In genomic region chr6:170178561-170179477, GRCh38 we compare ENCODE assay signal across 8 cellular contexts.
DNase-seq lines count a peak whose midpoint lies in the region; ATAC-seq and TF ChIP-seq lines count a peak whose summit lies in the region.

No MANE protein-coding gene starts in this region.

- H3K4me3 Mint-ChIP-seq in endothelial cell (ENCODE audit: unreplicated experiment) = no peak overlapping the region
- H3K4me3 Mint-ChIP-seq in activated T-helper 17 cell treated with anti-CD3 and anti-CD28 coated beads, Interleukin-2, amount 50 U/mL, for 72 hours = no peak overlapping the region

- in situ Hi-C loops in T47D (cut with HindIII; ENCODE audit: low pct_unique_long_range_greater_than_20kb, low sequenced_read_pairs) = no loop called here

- H3K9me3 Mint-ChIP-seq in endothelial cell (ENCODE audit: unreplicated experiment) = peaks cover 4% of the 10 kb centered on the region
- peaks cover 7% of the 10 kb centered on the region for H3K9me3 Mint-ChIP-seq in activated T-helper 17 cell treated with anti-CD3 and anti-CD28 coated beads, Interleukin-2, amount 50 U/mL, for 72 hours

- TF ChIP-seq CTCF in mucosa of descending colon (IDR thresholded peaks at IDR 0.05) = no peak
- no peak for TF ChIP-seq CTCF in endothelial cell (IDR thresholded peaks at IDR 0.05; ENCODE audit: unreplicated experiment)
- no peak for TF ChIP-seq CTCF in GM10248 (IDR thresholded peaks at IDR 0.05; ENCODE audit: control extremely low read depth, extremely low read depth, low read depth, missing control alignments)

- POLR2A ChIA-PET in GM10248 (lab: Yijun Ruan, JAX) = no interaction called here

- H3K36me3 ChIP-seq in mucosa of descending colon (ENCODE audit: low read depth) = no peaks in the 10 kb centered on the region

- no peak overlapping the region for H3K27ac Mint-ChIP-seq in endothelial cell (ENCODE audit: unreplicated experiment)
- no peak overlapping the region for H3K27ac Mint-ChIP-seq in activated T-helper 17 cell treated with anti-CD3 and anti-CD28 coated beads, Interleukin-2, amount 50 U/mL, for 72 hours

- intact Hi-C loops in mucosa of descending colon (cut with DNase I, micrococcal nuclease) = no loop called here

- peak; percentile 83 for DNase-seq in AG20443 (ENCODE audit: low spot score)
- peak; percentile 98 for DNase-seq in NCI-H1092 treated with DMSO at 0.1 percent for 48 hours (lab: John Stamatoyannopoulos, UW)
- peak; percentile 33 to 63 for DNase-seq in T47D (ENCODE audit: low read depth in 1 of 2, low spot score in 1 of 2)
- DNase-seq in mucosa of descending colon = peak; percentile 52 to 60 (median 59)
- DNase-seq in endothelial cell (ENCODE audit: low spot score) = no peak
- no peak for DNase-seq in GM10248 (ENCODE audit: extremely low spot score)

- peaks cover 9% of the 10 kb centered on the region for H3K27me3 Mint-ChIP-seq in endothelial cell (ENCODE audit: unreplicated experiment)
- no peaks in the 10 kb centered on the region for H3K27me3 Mint-ChIP-seq in activated T-helper 17 cell treated with anti-CD3 and anti-CD28 coated beads, Interleukin-2, amount 50 U/mL, for 72 hours

- peaks cover 21% of the 10 kb centered on the region for H3K4me1 Mint-ChIP-seq in endothelial cell (ENCODE audit: unreplicated experiment)
- peaks cover 5% of the 10 kb centered on the region for H3K4me1 Mint-ChIP-seq in activated T-helper 17 cell treated with anti-CD3 and anti-CD28 coated beads, Interleukin-2, amount 50 U/mL, for 72 hours

- H3K9me3 ChIP-seq in mucosa of descending colon = no peaks in the 10 kb centered on the region

- ATAC-seq in mucosa of descending colon = peak; percentile 77
- no peak for ATAC-seq in GM18907 (IDR thresholded peaks at IDR 0.05; ENCODE audit: unreplicated experiment)
- no peak for ATAC-seq in activated T-helper 17 cell treated with anti-CD3 and anti-CD28 coated beads, Interleukin-2, amount 50 U/mL, for 72 hours (replicated peaks)

- no peaks in the 10 kb centered on the region for H3K4me1 ChIP-seq in mucosa of descending colon (ENCODE audit: low read depth)

- peaks cover 12% of the 10 kb centered on the region for H3K36me3 Mint-ChIP-seq in endothelial cell (ENCODE audit: low read depth, unreplicated experiment)
- peaks cover 5% of the 10 kb centered on the region for H3K36me3 Mint-ChIP-seq in activated T-helper 17 cell treated with anti-CD3 and anti-CD28 coated beads, Interleukin-2, amount 50 U/mL, for 72 hours (ENCODE audit: low read depth)

- no peak overlapping the region for H3K4me3 ChIP-seq in mucosa of descending colon

- CTCF ChIA-PET in GM10248 (lab: Yijun Ruan, JAX) = no interaction called here

Comparison
In these comparisons a context has a peak if more than half of its experiments do, and no peak if none do; other contexts are left out.
1. DNase-seq: peak in AG20443 (single experiment), NCI-H1092 treated with DMSO at 0.1 percent for 48 hours (single experiment), T47D (2 of 2) and mucosa of descending colon (3 of 3); none in endothelial cell (single experiment) and GM10248 (single experiment).